Comparison of ENCODE assay signal across 8 cellular contexts in genomic region chrX:53433651-53434639, GRCh38. TPM values are rescaled to one million over a fixed set of nuclear protein-coding genes. Genes with fewer than 3 reads are reported as not detected.
DNase-seq lines count a peak whose midpoint lies in the region; ATAC-seq and TF ChIP-seq lines count a peak whose summit lies in the region.

Gene HSD17B10, minus strand, starts transcription at chrX:53434370. Its CDS starts 25 bp downstream, at chrX:53434345.

- peaks cover 8% of the 10 kb centered on the region for H3K9me3 Mint-ChIP-seq in nephron
- no peaks in the 10 kb centered on the region for H3K9me3 Mint-ChIP-seq in stimulated activated naive CD8-positive, alpha-beta T cell treated with anti-CD3 and anti-CD28 coated beads, Interleukin-15, amount 100 ng/mL, for 72 hours

- H3K4me3 Mint-ChIP-seq in nephron = peak within 1 kb of the TSS; percentile 92 to 98 (median 93)
- H3K4me3 Mint-ChIP-seq in stimulated activated naive CD8-positive, alpha-beta T cell treated with anti-CD3 and anti-CD28 coated beads, Interleukin-15, amount 100 ng/mL, for 72 hours = peak within 1 kb of the TSS; percentile 95 to 98

- H3K4me3 ChIP-seq in LNCaP clone FGC (ENCODE audit: low read depth, low read length) (peak within 1 kb of the TSS; percentile 86), fibroblast of pulmonary artery (replicated peaks; ENCODE audit: low read depth, low read length) (peak within 1 kb of the TSS; percentile 82)

- peak within 1 kb of the TSS; percentile 72 to 87 (median 74) for H3K27ac Mint-ChIP-seq in nephron
- H3K27ac Mint-ChIP-seq in stimulated activated naive CD8-positive, alpha-beta T cell treated with anti-CD3 and anti-CD28 coated beads, Interleukin-15, amount 100 ng/mL, for 72 hours = peak within 1 kb of the TSS; percentile 97 to 98

- no peak for TF ChIP-seq CTCF in LNCaP clone FGC (IDR thresholded peaks at IDR 0.05; ENCODE audit: control insufficient read depth, extremely low read depth, insufficient read depth)
- no peak for TF ChIP-seq CTCF in fibroblast of pulmonary artery (IDR thresholded peaks at IDR 0.05; ENCODE audit: low read length, missing control alignments)
- no peak for TF ChIP-seq CTCF in nephron (IDR thresholded peaks at IDR 0.05; ENCODE audit: unreplicated experiment in 3 of 3)

- peaks cover 10% of the 10 kb centered on the region for H3K4me1 Mint-ChIP-seq in nephron
- peaks cover 40% of the 10 kb centered on the region for H3K4me1 Mint-ChIP-seq in stimulated activated naive CD8-positive, alpha-beta T cell treated with anti-CD3 and anti-CD28 coated beads, Interleukin-15, amount 100 ng/mL, for 72 hours

- DNase-seq in Daoy (ENCODE audit: low read depth) (peak; percentile 91), GOT3 (lab: John Stamatoyannopoulos, UW) (peak; percentile 30), LNCaP clone FGC (ENCODE audit: low read depth) (peak; percentile 38), SHP77 (lab: John Stamatoyannopoulos, UW) (peak; percentile 99), fibroblast of pulmonary artery (ENCODE audit: low read depth) (peak; percentile 75)
- DNase-seq in activated effector memory CD4-positive, alpha-beta T cell treated with Interleukin-2 at 50 U/mL for 16 hours = peak; percentile 79
- peak; percentile 82 to 86 for DNase-seq in stimulated activated naive CD8-positive, alpha-beta T cell treated with anti-CD3 and anti-CD28 coated beads, Interleukin-15, amount 100 ng/mL, for 72 hours

- ATAC-seq in stimulated activated naive CD8-positive, alpha-beta T cell treated with anti-CD3 and anti-CD28 coated beads, Interleukin-15, amount 100 ng/mL, for 72 hours = peak; percentile 95

- H3K27me3 Mint-ChIP-seq in nephron (ENCODE audit: low read depth) = no peaks in the 10 kb centered on the region
- no peaks in the 10 kb centered on the region for H3K27me3 Mint-ChIP-seq in stimulated activated naive CD8-positive, alpha-beta T cell treated with anti-CD3 and anti-CD28 coated beads, Interleukin-15, amount 100 ng/mL, for 72 hours

- H3K36me3 Mint-ChIP-seq in nephron (ENCODE audit: low read depth) = peaks cover 23% of the 10 kb centered on the region

RNA-seq across cellular contexts. Expression of gene HSD17B10, which starts in this region (rescaled TPM):
- 131 and 166 TPM in 2 replicates for total RNA-seq in Daoy (2014; rRNA removed; shearing (Covaris generic))

Comparison
In these comparisons a context has a peak if more than half of its experiments do, and no peak if none do; other contexts are left out.
1. Peak in every context shown above with its lines: DNase-seq, ATAC-seq and H3K4me3 ChIP-seq.
2. DNase-seq: peak in every context shown above with its lines; median percentile 99 in SHP77; 91 in Daoy; 84 in stimulated activated naive CD8-positive, alpha-beta T cell treated with anti-CD3 and anti-CD28 coated beads, Interleukin-15, amount 100 ng/mL, for 72 hours; 79 in activated effector memory CD4-positive, alpha-beta T cell treated with Interleukin-2 at 50 U/mL for 16 hours; 75 in fibroblast of pulmonary artery; 38 in LNCaP clone FGC; 30 in GOT3.